ENCODE assay signal across 1 cellular context in the genomic region with DNA sequence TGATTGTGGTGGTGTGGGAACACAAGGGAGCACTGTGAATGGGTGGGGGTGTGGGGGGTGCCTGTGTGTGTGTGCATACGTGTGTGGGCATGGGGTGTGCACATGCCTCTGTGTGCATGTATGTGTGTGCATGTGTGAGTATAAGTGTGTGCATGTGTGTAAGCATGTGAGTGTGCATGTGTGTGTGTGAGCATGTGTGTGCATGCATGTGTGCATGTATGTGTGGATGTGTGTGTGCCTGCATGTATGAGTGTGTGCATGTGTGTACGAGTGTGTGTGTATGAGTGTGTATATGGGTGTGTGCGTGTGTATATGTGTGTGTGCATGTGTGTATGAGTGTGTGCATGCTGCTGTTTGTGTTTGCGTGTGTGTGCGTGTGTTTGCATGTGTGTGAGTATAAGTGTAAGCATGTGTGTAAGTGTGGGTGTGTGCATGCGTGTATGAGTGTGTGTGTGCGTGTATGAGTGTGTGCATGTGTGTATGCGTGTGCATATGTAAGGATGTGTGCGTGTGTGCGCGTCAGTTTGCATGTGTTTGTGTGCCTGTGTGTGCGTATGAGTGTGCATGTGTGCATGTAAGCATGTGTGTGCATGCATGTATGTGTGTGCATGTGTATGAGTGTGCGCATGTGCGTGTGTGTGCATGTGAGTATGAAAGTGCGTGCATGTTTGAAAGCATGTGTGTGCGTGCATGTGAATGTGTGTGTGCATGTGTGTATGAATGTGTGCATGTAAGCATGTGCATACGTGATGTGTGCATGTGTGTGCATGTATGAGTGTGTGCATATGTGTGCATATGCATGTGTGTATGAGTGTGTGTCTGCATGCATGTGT.
TF ChIP-seq lines count a peak whose summit lies in the region.

No MANE protein-coding gene starts in this region.

TF ChIP-seq in HEK293, 187 proteins besides CTCF, POLR2A, EP300 and RAD21:
- TF ChIP-seq, protein P1, sequence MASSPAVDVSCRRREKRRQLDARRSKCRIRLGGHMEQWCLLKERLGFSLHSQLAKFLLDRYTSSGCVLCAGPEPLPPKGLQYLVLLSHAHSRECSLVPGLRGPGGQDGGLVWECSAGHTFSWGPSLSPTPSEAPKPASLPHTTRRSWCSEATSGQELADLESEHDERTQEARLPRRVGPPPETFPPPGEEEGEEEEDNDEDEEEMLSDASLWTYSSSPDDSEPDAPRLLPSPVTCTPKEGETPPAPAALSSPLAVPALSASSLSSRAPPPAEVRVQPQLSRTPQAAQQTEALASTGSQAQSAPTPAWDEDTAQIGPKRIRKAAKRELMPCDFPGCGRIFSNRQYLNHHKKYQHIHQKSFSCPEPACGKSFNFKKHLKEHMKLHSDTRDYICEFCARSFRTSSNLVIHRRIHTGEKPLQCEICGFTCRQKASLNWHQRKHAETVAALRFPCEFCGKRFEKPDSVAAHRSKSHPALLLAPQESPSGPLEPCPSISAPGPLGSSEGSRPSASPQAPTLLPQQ (tag by site-specific recombination; IDR thresholded peaks at IDR 0.05), result no peak
- TF ChIP-seq YY2 (tag by site-specific recombination; IDR thresholded peaks at IDR 0.05) (0 out of 2 replicates have a peak, but pooled peaks have one; percentile 17), INSM2 (tag by site-specific recombination; IDR thresholded peaks at IDR 0.05) (no peak), ZNF549 (tag by site-specific recombination; IDR thresholded peaks at IDR 0.05) (no peak), PATZ1 (tag by site-specific recombination; IDR thresholded peaks at IDR 0.05) (peak; percentile 19; the same call in 1 of the 2 replicates), ZNF138 (tag by site-specific recombination; IDR thresholded peaks at IDR 0.05; ENCODE audit: borderline replicate concordance) (no peak), ZNF274 (IDR thresholded peaks at IDR 0.05; ENCODE audit: low read length) (no peak), ZNF274 (tag by site-specific recombination; IDR thresholded peaks at IDR 0.05; ENCODE audit: borderline replicate concordance) (no peak), WT1 (tag by site-specific recombination; IDR thresholded peaks at IDR 0.05) (no peak), ZNF776 (tag by site-specific recombination; IDR thresholded peaks at IDR 0.05; ENCODE audit: borderline replicate concordance) (peak; percentile 29; the same call in 1 of the 2 replicates), ZNF626 (tag by site-specific recombination; IDR thresholded peaks at IDR 0.05) (no peak), SALL2 (tag by site-specific recombination; IDR thresholded peaks at IDR 0.05; ENCODE audit: borderline replicate concordance) (0 out of 2 replicates have a peak, but pooled peaks have one; percentile 8), ZNF18 (tag by site-specific recombination; IDR thresholded peaks at IDR 0.05) (peak; percentile 87), ZNF571 (tag by site-specific recombination; IDR thresholded peaks at IDR 0.05) (peak; percentile 63; the same call in 1 of the 2 replicates), ZBTB26 (tag by site-specific recombination; optimal IDR thresholded peaks at IDR 0.05) (peak; percentile 12)
- TF ChIP-seq, protein P2, sequence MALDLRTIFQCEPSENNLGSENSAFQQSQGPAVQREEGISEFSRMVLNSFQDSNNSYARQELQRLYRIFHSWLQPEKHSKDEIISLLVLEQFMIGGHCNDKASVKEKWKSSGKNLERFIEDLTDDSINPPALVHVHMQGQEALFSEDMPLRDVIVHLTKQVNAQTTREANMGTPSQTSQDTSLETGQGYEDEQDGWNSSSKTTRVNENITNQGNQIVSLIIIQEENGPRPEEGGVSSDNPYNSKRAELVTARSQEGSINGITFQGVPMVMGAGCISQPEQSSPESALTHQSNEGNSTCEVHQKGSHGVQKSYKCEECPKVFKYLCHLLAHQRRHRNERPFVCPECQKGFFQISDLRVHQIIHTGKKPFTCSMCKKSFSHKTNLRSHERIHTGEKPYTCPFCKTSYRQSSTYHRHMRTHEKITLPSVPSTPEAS (tag by site-specific recombination; IDR thresholded peaks at IDR 0.05), result peak; percentile 99
- TF ChIP-seq, protein P3, sequence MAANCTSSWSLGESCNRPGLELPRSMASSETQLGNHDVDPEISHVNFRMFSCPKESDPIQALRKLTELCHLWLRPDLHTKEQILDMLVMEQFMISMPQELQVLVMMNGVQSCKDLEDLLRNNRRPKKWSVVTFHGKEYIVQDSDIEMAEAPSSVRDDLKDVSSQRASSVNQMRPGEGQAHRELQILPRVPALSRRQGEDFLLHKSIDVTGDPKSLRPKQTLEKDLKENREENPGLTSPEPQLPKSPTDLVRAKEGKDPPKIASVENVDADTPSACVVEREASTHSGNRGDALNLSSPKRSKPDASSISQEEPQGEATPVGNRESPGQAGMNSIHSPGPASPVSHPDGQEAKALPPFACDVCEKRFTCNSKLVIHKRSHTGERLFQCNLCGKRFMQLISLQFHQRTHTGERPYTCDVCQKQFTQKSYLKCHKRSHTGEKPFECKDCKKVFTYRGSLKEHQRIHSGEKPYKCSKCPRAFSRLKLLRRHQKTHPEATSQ (tag by site-specific recombination; IDR thresholded peaks at IDR 0.05), result 0 out of 2 replicates have a peak, but pooled peaks have one; percentile 9
